In genomic region chr7:141071260-141071854, GRCh38 we compare ENCODE assay signal across 8 cellular contexts. TPM values are rescaled to one million over a fixed set of nuclear protein-coding genes. Genes with fewer than 3 reads are reported as not detected.
DNase-seq lines count a peak whose midpoint lies in the region; ATAC-seq and TF ChIP-seq lines count a peak whose summit lies in the region.

No MANE protein-coding gene starts in this region.

- peak in 1 of 2 experiments; percentile 21; a peak in 1 of 4 replicates for TF ChIP-seq EP300 in SK-N-SH (IDR thresholded peaks at IDR 0.05; ENCODE audit: borderline replicate concordance in 1 of 2, low read depth in 1 of 2, low read length in 1 of 2)

- no peaks in the 10 kb centered on the region for H3K36me3 ChIP-seq in SK-N-SH (replicated peaks in 1 of 2; ENCODE audit: control insufficient read depth in 1 of 2, insufficient read depth in 2 of 2, low read length in 1 of 2)

- peak overlapping the region; percentile 63 to 64 for H3K4me3 ChIP-seq in SK-N-SH (ENCODE audit: low read depth in 2 of 2, low read length in 1 of 2)

- H3K9me3 ChIP-seq in SK-N-SH = no peaks in the 10 kb centered on the region

- H4K20me1 ChIP-seq in SK-N-SH (ENCODE audit: insufficient read depth) = no peaks in the 10 kb centered on the region

- POLR2A ChIA-PET in SK-N-SH (lab: Yijun Ruan, JAX) = interaction anchor here (1.5 to 2.6 kb wide), 4 partner anchors 56 to 149 kb away, joined by 6 to 10 read pairs (median 8); partner anchors contain the start of gene MRPS33

- TF ChIP-seq CTCF in SK-N-SH (IDR thresholded peaks at IDR 0.05) = peak; percentile 28

- no peaks in the 10 kb centered on the region for H3K9me2 ChIP-seq in SK-N-SH

- H3K9ac ChIP-seq in SK-N-SH = no peak overlapping the region

- CTCF ChIA-PET in SK-N-SH (lab: Yijun Ruan, JAX) = interaction anchor here (0.6 to 9.1 kb wide), 38 partner anchors 20 to 717 kb away, joined by 3 to 165 read pairs (median 4); partner anchors contain the start of genes AGK and MRPS33

- H3K4me1 ChIP-seq in SK-N-SH (ENCODE audit: control insufficient read depth in 1 of 2, insufficient read depth in 2 of 2, low read depth in 1 of 2, low read length in 1 of 2) = peaks cover 4 to 22% of the 10 kb centered on the region in 2 experiments; a peak in 2 of 4 replicates

- no peaks in the 10 kb centered on the region for H3F3A ChIP-seq in SK-N-SH (replicated peaks; ENCODE audit: insufficient read depth)

- H3K27ac ChIP-seq in SK-N-SH (ENCODE audit: low read depth in 2 of 2, low read length in 1 of 2) (peak overlapping the region in 1 of 2 experiments; percentile 67; a peak in 1 of 4 replicates), caudate nucleus (ENCODE audit: low read depth, low read length) (peak overlapping the region; percentile 80)

- peak; percentile 90 for DNase-seq in COR-L47 (lab: John Stamatoyannopoulos, UW)
- DNase-seq in M059J (ENCODE audit: low read depth) = peak; percentile 70
- DNase-seq in SK-N-SH = peak; percentile 91
- DNase-seq in caudate nucleus (lab: John Stamatoyannopoulos, UW) = peak in 56 of 61 donors; percentile 18 to 87 (median 64)
- DNase-seq in inferior parietal cortex (ENCODE audit: extremely low spot score) = peak; percentile 82
- DNase-seq in stimulated activated CD4-positive, alpha-beta T cell treated with anti-CD3 and anti-CD28 coated beads, Interleukin-15, amount 100 ng/mL, for 24 hours = peak; percentile 71
- DNase-seq in SKM-1 (lab: John Stamatoyannopoulos, UW; ENCODE audit: unreplicated experiment) = no peak

- peak overlapping the region; percentile 94 for H3K4me2 ChIP-seq in SK-N-SH

- no peak for ATAC-seq in GM18520 (IDR thresholded peaks at IDR 0.05; ENCODE audit: unreplicated experiment)

- H3K27me3 ChIP-seq in SK-N-SH (ENCODE audit: insufficient read depth) = peaks cover 38% of the 10 kb centered on the region

- no peaks in the 10 kb centered on the region for H3K79me2 ChIP-seq in SK-N-SH (ENCODE audit: insufficient read depth)

- peak; percentile 90 for TF ChIP-seq RAD21 in SK-N-SH (IDR thresholded peaks at IDR 0.05; ENCODE audit: low read length)

- 5% methylated on average over 23 of the region's 30 CpGs for WGBS in SK-N-SH (ENCODE audit: low lambda C conversion rate)

- 0 out of 2 replicates have a peak overlapping the region, but pooled peaks have one; percentile 36 for H2AFZ ChIP-seq in SK-N-SH (ENCODE audit: low read depth)

TF ChIP-seq in SK-N-SH, 30 proteins besides CTCF, POLR2A, EP300 and RAD21:
- TF ChIP-seq POLR2AphosphoS5 (IDR thresholded peaks at IDR 0.05; ENCODE audit: low read depth, low read length) (no peak), RFX5 (IDR thresholded peaks at IDR 0.05; ENCODE audit: low read length) (0 out of 2 replicates have a peak, but pooled peaks have one; percentile 31), RCOR1 (IDR thresholded peaks at IDR 0.05; ENCODE audit: low read length) (0 out of 2 replicates have a peak, but pooled peaks have one; percentile 6), SMC3 (IDR thresholded peaks at IDR 0.05; ENCODE audit: low read depth, low read length) (peak; percentile 70), USF1 (IDR thresholded peaks at IDR 0.05; ENCODE audit: borderline replicate concordance, low read depth) (0 out of 2 replicates have a peak, but pooled peaks have one; percentile 32), TEAD4 (IDR thresholded peaks at IDR 0.05; ENCODE audit: borderline replicate concordance, insufficient read depth) (no peak), NRF1 (IDR thresholded peaks at IDR 0.05; ENCODE audit: low read depth, low read length) (no peak), GABPA (IDR thresholded peaks at IDR 0.05; ENCODE audit: low read depth) (no peak), JUND (IDR thresholded peaks at IDR 0.05) (no peak), MXI1 (IDR thresholded peaks at IDR 0.05; ENCODE audit: low read depth, low read length) (peak; percentile 62), TCF12 (IDR thresholded peaks at IDR 0.05) (no peak)
- TF ChIP-seq, protein P1, sequence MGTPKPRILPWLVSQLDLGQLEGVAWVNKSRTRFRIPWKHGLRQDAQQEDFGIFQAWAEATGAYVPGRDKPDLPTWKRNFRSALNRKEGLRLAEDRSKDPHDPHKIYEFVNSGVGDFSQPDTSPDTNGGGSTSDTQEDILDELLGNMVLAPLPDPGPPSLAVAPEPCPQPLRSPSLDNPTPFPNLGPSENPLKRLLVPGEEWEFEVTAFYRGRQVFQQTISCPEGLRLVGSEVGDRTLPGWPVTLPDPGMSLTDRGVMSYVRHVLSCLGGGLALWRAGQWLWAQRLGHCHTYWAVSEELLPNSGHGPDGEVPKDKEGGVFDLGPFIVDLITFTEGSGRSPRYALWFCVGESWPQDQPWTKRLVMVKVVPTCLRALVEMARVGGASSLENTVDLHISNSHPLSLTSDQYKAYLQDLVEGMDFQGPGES (IDR thresholded peaks at IDR 0.05; ENCODE audit: low read depth, low read length) = no peak
- TF ChIP-seq, protein P2, sequence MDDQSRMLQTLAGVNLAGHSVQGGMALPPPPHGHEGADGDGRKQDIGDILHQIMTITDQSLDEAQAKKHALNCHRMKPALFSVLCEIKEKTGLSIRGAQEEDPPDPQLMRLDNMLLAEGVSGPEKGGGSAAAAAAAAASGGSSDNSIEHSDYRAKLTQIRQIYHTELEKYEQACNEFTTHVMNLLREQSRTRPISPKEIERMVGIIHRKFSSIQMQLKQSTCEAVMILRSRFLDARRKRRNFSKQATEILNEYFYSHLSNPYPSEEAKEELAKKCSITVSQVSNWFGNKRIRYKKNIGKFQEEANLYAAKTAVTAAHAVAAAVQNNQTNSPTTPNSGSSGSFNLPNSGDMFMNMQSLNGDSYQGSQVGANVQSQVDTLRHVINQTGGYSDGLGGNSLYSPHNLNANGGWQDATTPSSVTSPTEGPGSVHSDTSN (IDR thresholded peaks at IDR 0.05) = no peak

RNA-seq across cellular contexts. Expression of gene TMEM178B, which starts 2.5 kb away (rescaled TPM):
- total RNA-seq in M059J (2014; rRNA removed; shearing (Covaris generic)) = 0.71 and 1.6 TPM in 2 replicates
- 0.16 and 0.20 TPM in 2 replicates for polyA plus RNA-seq in SK-N-SH (2012; rRNA removed)
- 0.13 and 0.24 TPM in 2 replicates for polyA plus RNA-seq in SK-N-SH (2012; cell fraction: cytosol; rRNA removed)
- polyA plus RNA-seq in SK-N-SH (2012; cell fraction: nucleus; rRNA removed) = 0.11 and 0.19 TPM in 2 replicates

RNA-seq across cellular contexts. Expression of gene MRPS33, which starts 56.6 kb away (rescaled TPM):
- 12.1 and 53.0 TPM in 2 replicates for total RNA-seq in M059J (2014; rRNA removed; shearing (Covaris generic))
- polyA plus RNA-seq in SK-N-SH (2012; rRNA removed) = 88.8 and 95.5 TPM in 2 replicates
- polyA plus RNA-seq in SK-N-SH (2012; cell fraction: cytosol; rRNA removed) = 119 and 220 TPM in 2 replicates
- 20.9 and 33.8 TPM in 2 replicates for polyA plus RNA-seq in SK-N-SH (2012; cell fraction: nucleus; rRNA removed)
